ENCODE assay signal across 1 cellular context in the genomic region with DNA sequence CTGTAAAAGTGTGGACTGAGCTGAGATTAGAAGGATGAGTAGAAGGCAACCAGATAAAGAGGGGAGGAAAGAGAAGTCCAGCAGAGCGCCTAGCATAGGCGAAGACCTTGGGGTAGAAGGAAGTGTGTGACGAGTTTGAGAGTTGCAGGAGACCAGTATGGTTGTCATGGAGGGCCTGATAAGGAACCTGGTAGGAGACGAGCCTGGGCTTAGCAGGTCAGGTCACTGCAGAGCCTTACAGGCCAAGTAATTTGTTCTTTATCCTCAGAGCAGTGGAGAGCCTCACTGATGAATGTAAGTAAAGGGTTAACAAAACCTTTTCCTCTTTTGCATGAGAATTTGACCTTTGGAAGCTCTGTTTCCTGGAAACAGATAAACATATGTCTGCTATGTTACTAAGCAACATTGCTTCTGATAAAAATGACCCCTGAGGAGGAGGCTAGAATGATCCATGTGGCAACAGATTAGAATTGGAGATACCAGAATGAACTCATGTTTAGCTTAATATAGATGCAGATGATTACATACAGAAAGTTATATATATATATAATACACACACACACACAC.
TF ChIP-seq lines count a peak whose summit lies in the region.

No MANE protein-coding gene starts in this region.

TF ChIP-seq in HepG2, 621 proteins besides CTCF, POLR2A, EP300 and RAD21 (continued from another document):
- TF ChIP-seq, protein P1, sequence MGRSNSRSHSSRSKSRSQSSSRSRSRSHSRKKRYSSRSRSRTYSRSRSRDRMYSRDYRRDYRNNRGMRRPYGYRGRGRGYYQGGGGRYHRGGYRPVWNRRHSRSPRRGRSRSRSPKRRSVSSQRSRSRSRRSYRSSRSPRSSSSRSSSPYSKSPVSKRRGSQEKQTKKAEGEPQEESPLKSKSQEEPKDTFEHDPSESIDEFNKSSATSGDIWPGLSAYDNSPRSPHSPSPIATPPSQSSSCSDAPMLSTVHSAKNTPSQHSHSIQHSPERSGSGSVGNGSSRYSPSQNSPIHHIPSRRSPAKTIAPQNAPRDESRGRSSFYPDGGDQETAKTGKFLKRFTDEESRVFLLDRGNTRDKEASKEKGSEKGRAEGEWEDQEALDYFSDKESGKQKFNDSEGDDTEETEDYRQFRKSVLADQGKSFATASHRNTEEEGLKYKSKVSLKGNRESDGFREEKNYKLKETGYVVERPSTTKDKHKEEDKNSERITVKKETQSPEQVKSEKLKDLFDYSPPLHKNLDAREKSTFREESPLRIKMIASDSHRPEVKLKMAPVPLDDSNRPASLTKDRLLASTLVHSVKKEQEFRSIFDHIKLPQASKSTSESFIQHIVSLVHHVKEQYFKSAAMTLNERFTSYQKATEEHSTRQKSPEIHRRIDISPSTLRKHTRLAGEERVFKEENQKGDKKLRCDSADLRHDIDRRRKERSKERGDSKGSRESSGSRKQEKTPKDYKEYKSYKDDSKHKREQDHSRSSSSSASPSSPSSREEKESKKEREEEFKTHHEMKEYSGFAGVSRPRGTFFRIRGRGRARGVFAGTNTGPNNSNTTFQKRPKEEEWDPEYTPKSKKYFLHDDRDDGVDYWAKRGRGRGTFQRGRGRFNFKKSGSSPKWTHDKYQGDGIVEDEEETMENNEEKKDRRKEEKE (IDR thresholded peaks at IDR 0.05) = no peak
- TF ChIP-seq, protein P2, sequence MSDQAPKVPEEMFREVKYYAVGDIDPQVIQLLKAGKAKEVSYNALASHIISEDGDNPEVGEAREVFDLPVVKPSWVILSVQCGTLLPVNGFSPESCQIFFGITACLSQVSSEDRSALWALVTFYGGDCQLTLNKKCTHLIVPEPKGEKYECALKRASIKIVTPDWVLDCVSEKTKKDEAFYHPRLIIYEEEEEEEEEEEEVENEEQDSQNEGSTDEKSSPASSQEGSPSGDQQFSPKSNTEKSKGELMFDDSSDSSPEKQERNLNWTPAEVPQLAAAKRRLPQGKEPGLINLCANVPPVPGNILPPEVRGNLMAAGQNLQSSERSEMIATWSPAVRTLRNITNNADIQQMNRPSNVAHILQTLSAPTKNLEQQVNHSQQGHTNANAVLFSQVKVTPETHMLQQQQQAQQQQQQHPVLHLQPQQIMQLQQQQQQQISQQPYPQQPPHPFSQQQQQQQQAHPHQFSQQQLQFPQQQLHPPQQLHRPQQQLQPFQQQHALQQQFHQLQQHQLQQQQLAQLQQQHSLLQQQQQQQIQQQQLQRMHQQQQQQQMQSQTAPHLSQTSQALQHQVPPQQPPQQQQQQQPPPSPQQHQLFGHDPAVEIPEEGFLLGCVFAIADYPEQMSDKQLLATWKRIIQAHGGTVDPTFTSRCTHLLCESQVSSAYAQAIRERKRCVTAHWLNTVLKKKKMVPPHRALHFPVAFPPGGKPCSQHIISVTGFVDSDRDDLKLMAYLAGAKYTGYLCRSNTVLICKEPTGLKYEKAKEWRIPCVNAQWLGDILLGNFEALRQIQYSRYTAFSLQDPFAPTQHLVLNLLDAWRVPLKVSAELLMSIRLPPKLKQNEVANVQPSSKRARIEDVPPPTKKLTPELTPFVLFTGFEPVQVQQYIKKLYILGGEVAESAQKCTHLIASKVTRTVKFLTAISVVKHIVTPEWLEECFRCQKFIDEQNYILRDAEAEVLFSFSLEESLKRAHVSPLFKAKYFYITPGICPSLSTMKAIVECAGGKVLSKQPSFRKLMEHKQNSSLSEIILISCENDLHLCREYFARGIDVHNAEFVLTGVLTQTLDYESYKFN (CRISPR knock-in tag; conservative IDR thresholded peaks at IDR 0.05) = peak; percentile 81
- TF ChIP-seq FOXJ3 (CRISPR knock-in tag; IDR thresholded peaks at IDR 0.05; ENCODE audit: borderline replicate concordance) (peak; percentile 84), GATAD1 (CRISPR knock-in tag; IDR thresholded peaks at IDR 0.05) (0 out of 2 replicates have a peak, but pooled peaks have one; percentile 21), CEBPB (IDR thresholded peaks at IDR 0.05; ENCODE audit: borderline replicate concordance, low read depth, low read length) (peak; percentile 58)
- TF ChIP-seq, protein P3, sequence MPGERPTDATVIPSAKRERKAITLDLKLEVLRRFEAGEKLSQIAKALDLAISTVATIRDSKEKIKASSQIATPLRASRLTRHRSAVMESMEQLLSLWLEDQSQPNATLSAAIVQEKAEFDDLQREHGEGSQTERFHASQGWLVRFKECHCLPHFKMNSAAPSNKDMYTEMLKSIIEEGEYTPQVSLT (CRISPR knock-in tag; IDR thresholded peaks at IDR 0.05; ENCODE audit: borderline replicate concordance, low read depth) = no peak
